In the genomic region with DNA sequence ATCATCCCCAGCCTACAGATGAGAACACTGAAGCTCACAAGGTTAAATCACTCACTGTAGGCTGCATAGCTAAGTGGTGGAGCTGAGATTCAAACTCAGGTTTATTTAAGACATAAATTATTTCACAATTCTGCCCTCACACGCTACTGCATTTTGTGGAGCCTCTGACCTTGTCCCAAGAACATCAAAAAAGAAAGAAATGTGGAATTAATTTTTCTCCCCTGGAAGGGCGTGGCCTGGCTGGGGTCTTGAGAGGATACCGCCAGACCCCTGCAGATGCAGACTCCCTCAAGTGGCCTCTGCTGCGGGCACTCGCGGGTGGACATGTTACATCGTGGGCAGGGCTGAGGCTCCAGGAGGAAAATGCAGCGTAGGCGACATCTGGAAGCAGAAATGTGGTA, we compare ENCODE assay signal across 10 cellular contexts. TPM values are rescaled to one million over a fixed set of nuclear protein-coding genes. Genes with fewer than 3 reads are reported as not detected.
DNase-seq lines count a peak whose midpoint lies in the region; ATAC-seq, FAIRE-seq and TF ChIP-seq lines count a peak whose summit lies in the region.
"Had no signal": no experiment of that assay in that cellular context is flagged by ENCODE, and none has a peak within 500 bp of the region (broad histone marks: within the 10 kb centered on the region; RNA-seq: fewer than 3 reads in every experiment).

No MANE protein-coding gene starts in this region.

- TF ChIP-seq POLR2A in A549 (IDR thresholded peaks at IDR 0.05; ENCODE audit: low read length), result no peak
- TF ChIP-seq POLR2A in endothelial cell of umbilical vein (IDR thresholded peaks at IDR 0.05; ENCODE audit: low read depth, low read length), result no peak

- no peak overlapping the region for H2BK12ac ChIP-seq in neuronal stem cell (ENCODE audit: low read length)

- H4K91ac ChIP-seq in neuronal stem cell (ENCODE audit: low read depth, low read length, poor library complexity), result no peak overlapping the region

- WGBS in A549 (ENCODE audit: missing lambda C conversion rate), result 9% methylated on average over 9 of the region's 9 CpGs
- no CpG with 5 or more reads among the region's 9 CpGs for WGBS in neuronal stem cell (ENCODE audit: extremely low coverage in 2 of 2, insufficient read length in 2 of 2, insufficient replicate concordance in 1 of 2), 2 donors

- H2BK120ac ChIP-seq in neuronal stem cell (ENCODE audit: low read depth, low read length), result no peak overlapping the region

- no peak overlapping the region for H4K8ac ChIP-seq in neuronal stem cell (ENCODE audit: low read depth, low read length)

- H3K23ac ChIP-seq in neuronal stem cell (ENCODE audit: low read depth, low read length, poor library complexity), result no peak overlapping the region

- peak overlapping the region; percentile 80 for H3K4me2 ChIP-seq in A549
- peak overlapping the region; percentile 37 for H3K4me2 ChIP-seq in endothelial cell of umbilical vein (ENCODE audit: insufficient read depth, low read length)
- H3K4me2 ChIP-seq in neuronal stem cell (ENCODE audit: insufficient read depth, low read length, poor library complexity, severe bottlenecking), result no peak overlapping the region

- H3K27me3 ChIP-seq in endothelial cell of umbilical vein (ENCODE audit: control insufficient read depth in 2 of 2, insufficient read depth in 2 of 2, low read length in 2 of 2) (no peaks in the 10 kb centered on the region), neuronal stem cell (ENCODE audit: control insufficient read depth in 3 of 3, insufficient read depth in 3 of 3, low read depth in 1 of 3, low read length in 3 of 3) (peaks cover 0 to 11% (median 0%) of the 10 kb centered on the region in 3 experiments)

- DNase-seq in A549 (ENCODE audit: low read depth in 1 of 2, low spot score in 1 of 2) (no peak), HFFc6 (peak; percentile 47), endothelial cell of umbilical vein (ENCODE audit: low read depth, low spot score) (no peak), neuronal stem cell (ENCODE audit: low spot score) (no peak), NCI-H1694 (lab: John Stamatoyannopoulos, UW) (no peak), NCI-H446 treated with DMSO at 0.1 percent for 48 hours (lab: John Stamatoyannopoulos, UW) (no peak), cerebellar nuclear complex (lab: John Stamatoyannopoulos, UW) (no peak), anterior cingulate cortex (lab: John Stamatoyannopoulos, UW) (no peak)
- DNase-seq: activated T-cell treated with anti-CD3 and anti-CD28 coated beads, Interleukin-2, amount 50 U/mL, for 24 hours; NCI-H1092 treated with DMSO at 0.1 percent for 48 hours had no signal

- TSS peak; percentile 38 for BruUV-seq in endothelial cell of umbilical vein (replicated peaks; lab: Mats Ljungman, UMichigan)

- TF ChIP-seq CTCF in A549 (IDR thresholded peaks at IDR 0.05), result no peak
- TF ChIP-seq CTCF in HFFc6 (IDR thresholded peaks at IDR 0.05), result no peak
- no peak for TF ChIP-seq CTCF in endothelial cell of umbilical vein (IDR thresholded peaks at IDR 0.05; ENCODE audit: extremely low read depth in 1 of 2, insufficient read depth in 1 of 2, low read depth in 1 of 2, low read length in 2 of 2)

- peaks cover 5% of the 10 kb centered on the region; the same call in 1 of the 2 replicates for H3K36me3 Mint-ChIP-seq in HFFc6 (ENCODE audit: low read depth)

- H3K9me3 ChIP-seq in A549, result no peaks in the 10 kb centered on the region
- no peaks in the 10 kb centered on the region for H3K9me3 ChIP-seq in endothelial cell of umbilical vein (replicated peaks; ENCODE audit: control insufficient read depth, insufficient read depth, low read length)
- H3K9me3 ChIP-seq in neuronal stem cell (replicated peaks in 1 of 2; ENCODE audit: control insufficient read depth in 2 of 2, insufficient read depth in 1 of 2, low read depth in 1 of 2, low read length in 2 of 2), result no peaks in the 10 kb centered on the region

- H2AFZ ChIP-seq in endothelial cell of umbilical vein (ENCODE audit: low read depth, low read length) (no peak overlapping the region), neuronal stem cell (ENCODE audit: low read length) (peak overlapping the region; percentile 92)

- H3K36me3 ChIP-seq in endothelial cell of umbilical vein (ENCODE audit: control insufficient read depth in 2 of 2, extremely low read depth in 1 of 2, insufficient read depth in 2 of 2, low read length in 2 of 2) (peaks cover 10 to 12% of the 10 kb centered on the region in 2 experiments), neuronal stem cell (replicated peaks in 1 of 2; ENCODE audit: control insufficient read depth in 2 of 2, insufficient read depth in 2 of 2, low read length in 2 of 2) (no peaks in the 10 kb centered on the region)

- dilution Hi-C loops in endothelial cell of umbilical vein (cut with MboI; ENCODE audit: extremely low pct_ligation_motif_present, low sequenced_read_pairs), result no loop called here

- H2BK5ac ChIP-seq in neuronal stem cell (ENCODE audit: low read length), result no peak overlapping the region

- H3K79me2 ChIP-seq in endothelial cell of umbilical vein (ENCODE audit: control insufficient read depth, insufficient read depth, low read length), result peaks cover 84% of the 10 kb centered on the region

- FAIRE-seq in A549 (lab: Jason Lieb, UNC) (no peak), endothelial cell of umbilical vein (lab: Jason Lieb, UNC) (no peak)

- no peaks in the 10 kb centered on the region for H3K79me1 ChIP-seq in neuronal stem cell (ENCODE audit: low read depth, low read length)

- H3K4me3 Mint-ChIP-seq in HFFc6, result peak overlapping the region; percentile 85

- intact Hi-C loops in endothelial cell of umbilical vein (cut with micrococcal nuclease), result loop anchor here (5.0 kb wide), 1 partner anchor 79 kb away; the partner anchor contains the start of genes ISCA2 and NPC2

- H3K4me3 ChIP-seq in A549 (peak overlapping the region; percentile 25; the same call in 2 of the 3 replicates), endothelial cell of umbilical vein (replicated peaks in 1 of 3; ENCODE audit: insufficient read depth in 1 of 3, low read depth in 1 of 3, low read length in 3 of 3) (no peak overlapping the region), neuronal stem cell (ENCODE audit: low read length in 2 of 2) (no peak overlapping the region)

- H3K4me1 Mint-ChIP-seq in HFFc6 (ENCODE audit: low read depth), result peaks cover 94% of the 10 kb centered on the region

- no peak overlapping the region for H3K4ac ChIP-seq in neuronal stem cell (ENCODE audit: low read length)

- ATAC-seq in A549, result peak; percentile 10 to 12; a peak in 3 of 6 replicates

- peaks cover 82% of the 10 kb centered on the region for H3K4me1 ChIP-seq in A549
- peaks cover 59% of the 10 kb centered on the region for H3K4me1 ChIP-seq in endothelial cell of umbilical vein (ENCODE audit: control insufficient read depth, extremely low read depth, insufficient read depth, low read length)
- peaks cover 10 to 19% of the 10 kb centered on the region in 2 donors for H3K4me1 ChIP-seq in neuronal stem cell (ENCODE audit: control insufficient read depth in 2 of 2, insufficient read depth in 1 of 2, low read depth in 1 of 2, low read length in 2 of 2)

- CTCF ChIA-PET in A549 (lab: Yijun Ruan, JAX), result interaction anchor here (0.8 to 4.5 kb wide), 12 partner anchors 9 to 70 kb away, joined by 3 to 42 read pairs (median 4); partner anchors contain the start of gene LTBP2
- CTCF ChIA-PET in endothelial cell of umbilical vein (lab: Charles Lee), result interaction anchor here (0.6 to 2.2 kb wide), 7 partner anchors 8 to 106 kb away, joined by 3 to 11 read pairs (median 4); partner anchors contain the start of gene LTBP2

- H2AK5ac ChIP-seq in neuronal stem cell (ENCODE audit: low read depth, low read length), result no peak overlapping the region

- peak overlapping the region; percentile 99 for H3K27ac Mint-ChIP-seq in HFFc6

- peak overlapping the region; percentile 50 for H3K9ac ChIP-seq in endothelial cell of umbilical vein (replicated peaks; ENCODE audit: extremely low read depth, insufficient read depth, low read length)
- no peak overlapping the region for H3K9ac ChIP-seq in neuronal stem cell (ENCODE audit: low read depth, low read length, poor library complexity)

- H3K14ac ChIP-seq in neuronal stem cell (ENCODE audit: low read length), result no peak overlapping the region

- H3K9me3 Mint-ChIP-seq in HFFc6, result no peaks in the 10 kb centered on the region
- H3K9me3 Mint-ChIP-seq: activated T-cell treated with anti-CD3 and anti-CD28 coated beads, Interleukin-2, amount 50 U/mL, for 24 hours had no signal

- no peaks in the 10 kb centered on the region; the same call in 1 of the 2 replicates for H3K27me3 Mint-ChIP-seq in HFFc6 (ENCODE audit: insufficient read depth)

- peak overlapping the region; percentile 91 to 95 for H3K27ac ChIP-seq in A549
- H3K27ac ChIP-seq in endothelial cell of umbilical vein (ENCODE audit: insufficient read depth, low read depth, low read length), result peak overlapping the region; percentile 92
- no peak overlapping the region for H3K27ac ChIP-seq in neuronal stem cell (replicated peaks; ENCODE audit: low read length)

- no peaks in the 10 kb centered on the region for H4K20me1 ChIP-seq in endothelial cell of umbilical vein (replicated peaks; ENCODE audit: control insufficient read depth, extremely low read depth, insufficient read depth, low read length)

- no peak overlapping the region for H2BK15ac ChIP-seq in neuronal stem cell (ENCODE audit: low read length)

- no peak; a peak in 1 of 5 replicates for TF ChIP-seq RAD21 in A549 (conservative IDR thresholded peaks at IDR 0.05 in 1 of 2, IDR thresholded peaks at IDR 0.05 in 1 of 2)

- H3K9me1 ChIP-seq in endothelial cell of umbilical vein (replicated peaks; ENCODE audit: control insufficient read depth, extremely low read depth, insufficient read depth, low read length), result no peaks in the 10 kb centered on the region

- no peak overlapping the region for H3K18ac ChIP-seq in neuronal stem cell (ENCODE audit: low read length)

- POLR2A ChIA-PET in A549 (lab: Yijun Ruan, JAX) (interaction anchor here (0.7 to 2.9 kb wide), 10 partner anchors 8 to 160 kb away, joined by 3 to 17 read pairs (median 4); no protein-coding TSS in a partner anchor), endothelial cell of umbilical vein (lab: Charles Lee) (no interaction called here)

- TF ChIP-seq EP300 in A549 (IDR thresholded peaks at IDR 0.05), result no peak

RNA-seq across cellular contexts. Expression of gene LTBP2, which starts 40.6 kb away (rescaled TPM):
- polyA plus RNA-seq in A549 (2011; rRNA removed) (4.9 and 6.3 TPM in 2 replicates), A549 (2017; fragmentation: RNase III; extraction: RNeasy Plus Mini Kit Qiagen cat#74134 plus additional on column Dnase treatment) (9.9 to 17.1 TPM (median 14.4 TPM) in 3 replicates), endothelial cell of umbilical vein (208 and 209 TPM in 2 replicates)
- polyA plus RNA-seq in A549 (2012; cell fraction: cytosol; rRNA removed), result 3.3 and 5.0 TPM in 2 replicates
- 21.8 and 25.3 TPM in 2 replicates for polyA plus RNA-seq in A549 (2012; cell fraction: nucleus; rRNA removed)
- 9.0 and 9.7 TPM in 2 replicates for polyA minus RNA-seq in A549 (2011; rRNA and poly(A)+ RNA removed)
- total RNA-seq in HFFc6 (2021; fragmentation: NEBNext Ultra II Directional; extraction: Animal tissue kit (Norgen Biotek cat#: 25700)), result 100 to 1,000 TPM; 109 to 165 (median 120) TPM
- 264 and 268 TPM in 2 replicates for total RNA-seq in endothelial cell of umbilical vein
- 182 and 200 TPM in 2 replicates for polyA plus RNA-seq in endothelial cell of umbilical vein (2011; cell fraction: cytosol; rRNA removed)
- 302 and 337 TPM in 2 replicates for polyA plus RNA-seq in endothelial cell of umbilical vein (2011; cell fraction: nucleus; rRNA removed)
- 319 and 426 TPM in 2 replicates for polyA plus RNA-seq in endothelial cell of umbilical vein (2012)
- polyA minus RNA-seq in endothelial cell of umbilical vein, result 357 and 369 TPM in 2 replicates
- polyA minus RNA-seq in endothelial cell of umbilical vein (2011; cell fraction: cytosol; rRNA and poly(A)+ RNA removed), result not detected
- 150 and 213 TPM in 2 replicates for polyA minus RNA-seq in endothelial cell of umbilical vein (2011; cell fraction: nucleus; rRNA and poly(A)+ RNA removed)
- polyA plus RNA-seq in neuronal stem cell (2013, experiment 1 of 2), result 1.4 TPM
- 1.3 TPM for polyA plus RNA-seq in neuronal stem cell (2013, experiment 2 of 2)
